ENCODE assay signal across 1 cellular context in genomic region chr11:112223125-112223524, GRCh38.
TF ChIP-seq lines count a peak whose summit lies in the region.

No MANE protein-coding gene starts in this region.

TF ChIP-seq in IMR-90, 13 proteins besides CTCF, POLR2A, EP300 and RAD21:
- TF ChIP-seq NFE2L2 (IDR thresholded peaks at IDR 0.05; ENCODE audit: low read depth, low read length) (no peak), ELK1 (IDR thresholded peaks at IDR 0.05; ENCODE audit: borderline replicate concordance, low read depth, low read length) (no peak), SMC3 (IDR thresholded peaks at IDR 0.05; ENCODE audit: low read depth, low read length) (no peak), MAZ (IDR thresholded peaks at IDR 0.05; ENCODE audit: borderline replicate concordance, low read depth, low read length) (no peak), MXI1 (IDR thresholded peaks at IDR 0.05; ENCODE audit: borderline replicate concordance, low read depth, low read length) (no peak), FOS (IDR thresholded peaks at IDR 0.05; ENCODE audit: low read depth, low read length) (no peak), USF2 (IDR thresholded peaks at IDR 0.05; ENCODE audit: low read depth, low read length) (no peak), MAFK (IDR thresholded peaks at IDR 0.05; ENCODE audit: low read depth, low read length) (no peak), CEBPB (IDR thresholded peaks at IDR 0.05; ENCODE audit: low read depth, low read length) (no peak), BHLHE40 (IDR thresholded peaks at IDR 0.05; ENCODE audit: low read depth, low read length) (no peak), RCOR1 (IDR thresholded peaks at IDR 0.05; ENCODE audit: insufficient replicate concordance, low read length) (no peak), CHD1 (IDR thresholded peaks at IDR 0.05; ENCODE audit: low read depth, low read length) (no peak), RFX5 (IDR thresholded peaks at IDR 0.05; ENCODE audit: low read depth, low read length) (no peak)
